11 cellular contexts compared by ENCODE assay signal in genomic region chr10:123974406-123974805, GRCh38.
DNase-seq lines count a peak whose midpoint lies in the region; ATAC-seq, FAIRE-seq and TF ChIP-seq lines count a peak whose summit lies in the region.
"Had no signal": no experiment of that assay in that cellular context is flagged by ENCODE, and none has a peak within 500 bp of the region (broad histone marks: within the 10 kb centered on the region; RNA-seq: fewer than 3 reads in every experiment).

No MANE protein-coding gene starts in this region.

- no peak overlapping the region for H3K4me3 ChIP-seq in AG10803 (ENCODE audit: low read length)
- no peak overlapping the region for H3K4me3 ChIP-seq in astrocyte (ENCODE audit: insufficient read depth, low read depth, low read length)
- H3K4me3 ChIP-seq in aorta (ENCODE audit: low read length in 2 of 2): no peak overlapping the region

- intact Hi-C loops in aorta (cut with DNase I): no loop called here

- TF ChIP-seq CTCF in AG10803 (conservative IDR thresholded peaks at IDR 0.05; ENCODE audit: low read length): no peak
- TF ChIP-seq CTCF in astrocyte (IDR thresholded peaks at IDR 0.05; ENCODE audit: insufficient read depth, low read depth, low read length): no peak
- TF ChIP-seq CTCF in foreskin keratinocyte (conservative IDR thresholded peaks at IDR 0.05): no peak

- H3K27ac ChIP-seq in astrocyte (ENCODE audit: low read depth, low read length) (no peak overlapping the region), foreskin keratinocyte (no peak overlapping the region), aorta (ENCODE audit: low read depth in 1 of 2, low read length in 2 of 2) (no peak overlapping the region)

- no peak overlapping the region for H3K27ac Mint-ChIP-seq in astrocyte (ENCODE audit: unreplicated experiment)
- H3K27ac Mint-ChIP-seq: activated CD4-positive, alpha-beta memory T cell treated with anti-CD3 and anti-CD28 coated beads for 36 hours had no signal

- no peaks in the 10 kb centered on the region for H3K36me3 ChIP-seq in astrocyte (ENCODE audit: insufficient read depth, low read length)
- no peaks in the 10 kb centered on the region for H3K36me3 ChIP-seq in aorta (ENCODE audit: control insufficient read depth in 1 of 2, insufficient read depth in 2 of 2, low read length in 1 of 2)

- ATAC-seq in foreskin keratinocyte: peak; percentile 76
- ATAC-seq in HG03354 (IDR thresholded peaks at IDR 0.05; ENCODE audit: poor library complexity, severe bottlenecking, unreplicated experiment): no peak
- ATAC-seq in aorta (ENCODE audit: low FRiP score): no peak

- no peak for FAIRE-seq in astrocyte (lab: Jason Lieb, UNC)

- DNase-seq in AG10803 (ENCODE audit: low read depth) (peak; percentile 22), HT-29 (ENCODE audit: low spot score) (peak; percentile 34), astrocyte (ENCODE audit: low read depth) (peak; percentile 36), foreskin keratinocyte (peak; percentile 40 to 48), hypothalamus (lab: John Stamatoyannopoulos, UW) (no peak), aorta (no peak)
- no peak for DNase-seq in activated CD4-positive, alpha-beta T cell treated with anti-CD3 and anti-CD28 coated beads, Interleukin-2, amount 50 U/mL, for 1 hour
- DNase-seq: activated CD4-positive, alpha-beta memory T cell treated with anti-CD3 and anti-CD28 coated beads for 36 hours; activated effector memory CD4-positive, alpha-beta T cell treated with anti-CD3 and anti-CD28 coated beads, Interleukin-2, amount 50 U/mL, for 16 hours; AML-193 had no signal

- H3K4me1 ChIP-seq in astrocyte (ENCODE audit: insufficient read depth, low read length) (no peaks in the 10 kb centered on the region), foreskin keratinocyte (no peaks in the 10 kb centered on the region), aorta (ENCODE audit: control insufficient read depth in 1 of 2, insufficient read depth in 2 of 2, low read length in 2 of 2) (no peaks in the 10 kb centered on the region)

- no peaks in the 10 kb centered on the region for H4K20me1 ChIP-seq in astrocyte (ENCODE audit: insufficient read depth, low read length)

- peaks cover 7% of the 10 kb centered on the region for H3K4me1 Mint-ChIP-seq in astrocyte (ENCODE audit: low read depth, unreplicated experiment)

- H3K27me3 Mint-ChIP-seq in astrocyte (ENCODE audit: low read depth, unreplicated experiment): peaks cover 37% of the 10 kb centered on the region

- H3K36me3 Mint-ChIP-seq in astrocyte (ENCODE audit: low read depth, unreplicated experiment): no peaks in the 10 kb centered on the region
- H3K36me3 Mint-ChIP-seq: activated CD4-positive, alpha-beta memory T cell treated with anti-CD3 and anti-CD28 coated beads for 36 hours had no signal

- peaks cover 13% of the 10 kb centered on the region for H3K27me3 ChIP-seq in astrocyte (ENCODE audit: insufficient read depth, low read length)
- H3K27me3 ChIP-seq in foreskin keratinocyte: peaks cover 74% of the 10 kb centered on the region
- H3K27me3 ChIP-seq in aorta (ENCODE audit: control insufficient read depth in 1 of 2, insufficient read depth in 2 of 2, low read length in 1 of 2): no peaks in the 10 kb centered on the region

- H2AFZ ChIP-seq in astrocyte (ENCODE audit: low read depth, low read length): no peak overlapping the region

- no peak overlapping the region for H3K4me3 Mint-ChIP-seq in astrocyte (ENCODE audit: unreplicated experiment)
- H3K4me3 Mint-ChIP-seq: activated CD4-positive, alpha-beta memory T cell treated with anti-CD3 and anti-CD28 coated beads for 36 hours had no signal

- no peak overlapping the region for H3K9ac ChIP-seq in astrocyte (ENCODE audit: low read length)

- WGBS in aorta, 2 donors: 70 to 81% methylated on average over 4 of the region's 4 CpGs

- no peaks in the 10 kb centered on the region for H3K79me2 ChIP-seq in astrocyte (ENCODE audit: insufficient read depth, low read length)

- H3K4me2 ChIP-seq in astrocyte (ENCODE audit: low read length): no peak overlapping the region

- H3K9me3 ChIP-seq in astrocyte (ENCODE audit: insufficient read depth, low read depth, low read length) (peaks cover 8% of the 10 kb centered on the region), aorta (ENCODE audit: control insufficient read depth, low read length) (peaks cover 6% of the 10 kb centered on the region)

- H3K9me3 Mint-ChIP-seq in astrocyte (ENCODE audit: unreplicated experiment): peaks cover 27% of the 10 kb centered on the region
- H3K9me3 Mint-ChIP-seq: activated CD4-positive, alpha-beta memory T cell treated with anti-CD3 and anti-CD28 coated beads for 36 hours had no signal

Comparison
In these comparisons a context has a peak if more than half of its experiments do, and no peak if none do; other contexts are left out.
1. DNase-seq: peak in AG10803 (single experiment), HT-29 (single experiment), astrocyte (single experiment) and foreskin keratinocyte (2 of 2); none in hypothalamus (0 of 51), activated CD4-positive, alpha-beta T cell treated with anti-CD3 and anti-CD28 coated beads, Interleukin-2, amount 50 U/mL, for 1 hour (single experiment) and aorta (0 of 2).